9 cellular contexts compared by ENCODE assay signal in genomic region chr7:75916259-75916658, GRCh38. TPM values are rescaled to one million over a fixed set of nuclear protein-coding genes. Genes with fewer than 3 reads are reported as not detected.
DNase-seq lines count a peak whose midpoint lies in the region; ATAC-seq, FAIRE-seq and TF ChIP-seq lines count a peak whose summit lies in the region.
"Had no signal": no experiment of that assay in that cellular context is flagged by ENCODE, and none has a peak within 500 bp of the region (broad histone marks: within the 10 kb centered on the region; RNA-seq: fewer than 3 reads in every experiment).

No MANE protein-coding gene starts in this region.

- H3K4me1 ChIP-seq in ascending aorta = peaks cover 3 to 5% of the 10 kb centered on the region in 2 donors
- H3K4me1 ChIP-seq in upper lobe of left lung = peaks cover 13 to 58% (median 39%) of the 10 kb centered on the region in 4 donors
- H3K4me1 ChIP-seq in mucosa of descending colon (ENCODE audit: low read depth) = peaks cover 20% of the 10 kb centered on the region

- no peaks in the 10 kb centered on the region for H3K9me3 Mint-ChIP-seq in activated naive CD4-positive, alpha-beta T cell treated with anti-CD3 and anti-CD28 coated beads, Interleukin-2, amount 10 ng/mL, durations not matched to agents 7 days and 5 days
- H3K9me3 Mint-ChIP-seq in activated naive CD4-positive, alpha-beta T cell treated with anti-CD3 and anti-CD28 coated beads, Interleukin-2, amount 50 U/mL, for 72 hours = no peaks in the 10 kb centered on the region

- H3K9me3 ChIP-seq in ascending aorta = no peaks in the 10 kb centered on the region
- H3K9me3 ChIP-seq in upper lobe of left lung = no peaks in the 10 kb centered on the region
- H3K9me3 ChIP-seq in mucosa of descending colon = no peaks in the 10 kb centered on the region

- no peaks in the 10 kb centered on the region for H3K36me3 ChIP-seq in ascending aorta
- no peaks in the 10 kb centered on the region for H3K36me3 ChIP-seq in upper lobe of left lung
- H3K36me3 ChIP-seq in mucosa of descending colon (ENCODE audit: low read depth) = no peaks in the 10 kb centered on the region

- TF ChIP-seq CTCF in ascending aorta (IDR thresholded peaks at IDR 0.05) (no peak), upper lobe of left lung (IDR thresholded peaks at IDR 0.05) (no peak), mucosa of descending colon (IDR thresholded peaks at IDR 0.05) (no peak)

- intact Hi-C loops in ascending aorta (cut with DNase I) (loop anchor here (5.0 kb wide), 1 partner anchor 96 kb away; no protein-coding TSS in a partner anchor), mucosa of descending colon (cut with DNase I, micrococcal nuclease) (no loop called here), head of caudate nucleus (cut with DNase I) (loop anchor here (5.0 kb wide), 1 partner anchor 39 kb away; the partner anchor contains the start of gene RHBDD2)

- DNase-seq in activated naive CD4-positive, alpha-beta T cell treated with anti-CD3 and anti-CD28 coated beads, Interleukin-2, amount 10 ng/mL, durations not matched to agents 7 days and 5 days = no peak
- DNase-seq in activated naive CD4-positive, alpha-beta T cell treated with anti-CD3 and anti-CD28 coated beads, Interleukin-2, amount 50 U/mL, for 72 hours (ENCODE audit: low spot score in 2 of 2) = no peak
- no peak for DNase-seq in ascending aorta (ENCODE audit: low spot score in 2 of 2)
- peak; percentile 16 for DNase-seq in medulla oblongata (ENCODE audit: extremely low spot score)
- no peak for DNase-seq in upper lobe of left lung
- no peak for DNase-seq in urothelium cell line (ENCODE audit: low spot score)
- no peak for DNase-seq in mucosa of descending colon
- no peak for DNase-seq in head of caudate nucleus
- DNase-seq: DMS 273 treated with DMSO at 0.1 percent for 48 hours had no signal

- no peak for TF ChIP-seq POLR2A in upper lobe of left lung (IDR thresholded peaks at IDR 0.05)

- no peaks in the 10 kb centered on the region for H3K36me3 Mint-ChIP-seq in activated naive CD4-positive, alpha-beta T cell treated with anti-CD3 and anti-CD28 coated beads, Interleukin-2, amount 10 ng/mL, durations not matched to agents 7 days and 5 days
- peaks cover 0 to 7% of the 10 kb centered on the region in 2 donors for H3K36me3 Mint-ChIP-seq in activated naive CD4-positive, alpha-beta T cell treated with anti-CD3 and anti-CD28 coated beads, Interleukin-2, amount 50 U/mL, for 72 hours

- no peak for FAIRE-seq in urothelium cell line (lab: Jason Lieb, UNC)

- peak overlapping the region; percentile 83 for H3K4me3 Mint-ChIP-seq in activated naive CD4-positive, alpha-beta T cell treated with anti-CD3 and anti-CD28 coated beads, Interleukin-2, amount 10 ng/mL, durations not matched to agents 7 days and 5 days

- peak overlapping the region; percentile 81 to 84 for H3K27ac ChIP-seq in ascending aorta
- peak overlapping the region; percentile 88 to 99 (median 94) for H3K27ac ChIP-seq in upper lobe of left lung

- H3K4me3 ChIP-seq in ascending aorta (peak overlapping the region; percentile 81 to 84), upper lobe of left lung (peak overlapping the region; percentile 70 to 97 (median 89)), mucosa of descending colon (no peak overlapping the region)

- H3K4me1 Mint-ChIP-seq in activated naive CD4-positive, alpha-beta T cell treated with anti-CD3 and anti-CD28 coated beads, Interleukin-2, amount 10 ng/mL, durations not matched to agents 7 days and 5 days = peaks cover 33% of the 10 kb centered on the region

- CTCF ChIA-PET in activated naive CD4-positive, alpha-beta T cell treated with anti-CD3 and anti-CD28 coated beads, Interleukin-2, amount 10 ng/mL, durations not matched to agents 7 days and 5 days (lab: Charles Lee) = interaction anchor here (2.2 kb wide), 1 partner anchor 104 kb away, joined by 8 read pairs; no protein-coding TSS in a partner anchor

- no peak overlapping the region for H3K27ac Mint-ChIP-seq in activated naive CD4-positive, alpha-beta T cell treated with anti-CD3 and anti-CD28 coated beads, Interleukin-2, amount 10 ng/mL, durations not matched to agents 7 days and 5 days
- peak overlapping the region in 1 of 2 donors; percentile 90 for H3K27ac Mint-ChIP-seq in activated naive CD4-positive, alpha-beta T cell treated with anti-CD3 and anti-CD28 coated beads, Interleukin-2, amount 50 U/mL, for 72 hours

- WGBS in upper lobe of left lung, 2 donors = 35 to 64% methylated on average over 4 to 5 of the region's 5 CpGs

- no peak for TF ChIP-seq EP300 in upper lobe of left lung (IDR thresholded peaks at IDR 0.05)

- peaks cover 18% of the 10 kb centered on the region for H3K27me3 Mint-ChIP-seq in activated naive CD4-positive, alpha-beta T cell treated with anti-CD3 and anti-CD28 coated beads, Interleukin-2, amount 10 ng/mL, durations not matched to agents 7 days and 5 days

- ATAC-seq in activated naive CD4-positive, alpha-beta T cell treated with anti-CD3 and anti-CD28 coated beads, Interleukin-2, amount 50 U/mL, for 72 hours = no peak
- no peak for ATAC-seq in upper lobe of left lung (ENCODE audit: low FRiP score in 2 of 2)
- ATAC-seq in mucosa of descending colon = no peak

- H3K27me3 ChIP-seq in ascending aorta (no peaks in the 10 kb centered on the region), upper lobe of left lung (no peaks in the 10 kb centered on the region)

RNA-seq across cellular contexts. Expression of gene POR, which starts 1.3 kb away (rescaled TPM):
- 10 to 100 TPM; 22.7 to 40.9 TPM for total RNA-seq in activated naive CD4-positive, alpha-beta T cell treated with anti-CD3 and anti-CD28 coated beads, Interleukin-2, amount 50 U/mL, for 72 hours
- total RNA-seq in ascending aorta = 236 TPM
- 100 to 1,000 TPM; 107 to 257 (median 194) TPM for total RNA-seq in upper lobe of left lung
- 100 to 1,000 TPM in 2 of 3 donors, 10 to 100 TPM in 1; 76.4 to 122 (median 118) TPM for total RNA-seq in mucosa of descending colon

RNA-seq across cellular contexts. Expression of gene RHBDD2, which starts 37.4 kb away (rescaled TPM):
- total RNA-seq in activated naive CD4-positive, alpha-beta T cell treated with anti-CD3 and anti-CD28 coated beads, Interleukin-2, amount 50 U/mL, for 72 hours = 10 to 100 TPM; 14.5 to 26.3 TPM
- total RNA-seq in ascending aorta (51.7 TPM), upper lobe of left lung (100 to 1,000 TPM in 2 of 6 donors, 10 to 100 TPM in 4; 35.6 to 132 (median 82.5) TPM), mucosa of descending colon (10 to 100 TPM; 43.9 to 50.5 (median 47.3) TPM)

Comparison
In these comparisons a context has a peak if more than half of its experiments do, and no peak if none do; other contexts are left out.
1. intact Hi-C loops: an anchor here in ascending aorta (5.0 kb wide) and head of caudate nucleus (5.0 kb wide); none called in mucosa of descending colon.